In genomic region chr11:9688716-9689511, GRCh38 we compare ENCODE assay signal across 1 cellular context.
TF ChIP-seq lines count a peak whose summit lies in the region.

No MANE protein-coding gene starts in this region.

TF ChIP-seq in GM12878, 131 proteins besides CTCF, POLR2A, EP300 and RAD21 (continued from another document):
- TF ChIP-seq, protein P1, sequence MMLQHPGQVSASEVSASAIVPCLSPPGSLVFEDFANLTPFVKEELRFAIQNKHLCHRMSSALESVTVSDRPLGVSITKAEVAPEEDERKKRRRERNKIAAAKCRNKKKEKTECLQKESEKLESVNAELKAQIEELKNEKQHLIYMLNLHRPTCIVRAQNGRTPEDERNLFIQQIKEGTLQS (IDR thresholded peaks at IDR 0.05; ENCODE audit: borderline replicate concordance, extremely low read depth, low read depth, low read length) = no peak
- TF ChIP-seq WRNIP1 (IDR thresholded peaks at IDR 0.05; ENCODE audit: borderline replicate concordance, low read depth, low read length) = no peak
- TF ChIP-seq, protein P2, sequence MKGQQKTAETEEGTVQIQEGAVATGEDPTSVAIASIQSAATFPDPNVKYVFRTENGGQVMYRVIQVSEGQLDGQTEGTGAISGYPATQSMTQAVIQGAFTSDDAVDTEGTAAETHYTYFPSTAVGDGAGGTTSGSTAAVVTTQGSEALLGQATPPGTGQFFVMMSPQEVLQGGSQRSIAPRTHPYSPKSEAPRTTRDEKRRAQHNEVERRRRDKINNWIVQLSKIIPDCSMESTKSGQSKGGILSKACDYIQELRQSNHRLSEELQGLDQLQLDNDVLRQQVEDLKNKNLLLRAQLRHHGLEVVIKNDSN (IDR thresholded peaks at IDR 0.05; ENCODE audit: borderline replicate concordance, extremely low read length, insufficient read depth, low read depth, low read length) = no peak
- no peak for TF ChIP-seq NR2C1 (IDR thresholded peaks at IDR 0.05)
- TF ChIP-seq JUND (IDR thresholded peaks at IDR 0.05; ENCODE audit: low read depth, low read length) = no peak
- no peak for TF ChIP-seq HDAC6 (IDR thresholded peaks at IDR 0.05; ENCODE audit: unreplicated experiment)
- no peak for TF ChIP-seq EZH2 (IDR thresholded peaks at IDR 0.05; ENCODE audit: borderline replicate concordance, control insufficient read depth, low read depth, low read length)
